ENCODE assay signal across 21 cellular contexts in genomic region chr2:232362174-232362913, GRCh38. TPM values are rescaled to one million over a fixed set of nuclear protein-coding genes. Genes with fewer than 3 reads are reported as not detected.
A peak's percentile ranks its signal among the peaks of the same experiment; 100 is the strongest.
DNase-seq lines count a peak whose midpoint lies in the region; TF ChIP-seq lines count a peak whose summit lies in the region.
"Had no signal": no experiment of that assay in that cellular context is flagged by ENCODE, and none has a peak within 500 bp of the region (broad histone marks: within the 10 kb centered on the region; RNA-seq: fewer than 3 reads in every experiment).

No MANE protein-coding gene starts in this region.

- peak overlapping the region in 5 of 11 experiments; percentile 39 to 74 (median 64); a peak in 9 of 22 replicates for H3K27ac ChIP-seq in BLaER1 treated with 17β-estradiol and CSF1 and Interleukin-3, amounts not matched to agents 10 nM and 100 nM
- H3K27ac ChIP-seq in caudate nucleus (ENCODE audit: low read depth, low read length), result no peak overlapping the region
- H3K27ac ChIP-seq: foreskin keratinocyte, parathyroid adenoma, SJCRH30, vagina had no signal

- no peak overlapping the region for H3K27ac Mint-ChIP-seq in chondrocyte (ENCODE audit: unreplicated experiment)
- H3K27ac Mint-ChIP-seq: activated naive CD4-positive, alpha-beta T cell treated with anti-CD3 and anti-CD28 coated beads, Interleukin-2, amount 50 U/mL, for 72 hours; brain had no signal

- H3K9me3 Mint-ChIP-seq in chondrocyte (ENCODE audit: low read depth), result no peaks in the 10 kb centered on the region

- DNase-seq in COLO668 (lab: John Stamatoyannopoulos, UW; ENCODE audit: unreplicated experiment) (peak; percentile 89), NCI-H510A (lab: John Stamatoyannopoulos, UW) (peak; percentile 88), chondrocyte (ENCODE audit: low spot score) (peak; percentile 72), erythroblast (lab: John Stamatoyannopoulos, UW) (no peak), NCI-H2227 (lab: John Stamatoyannopoulos, UW; ENCODE audit: unreplicated experiment) (no peak), caudate nucleus (lab: John Stamatoyannopoulos, UW) (no peak)
- DNase-seq: activated CD4-positive, alpha-beta T cell treated with anti-CD3 and anti-CD28 coated beads for 1 hour; foreskin keratinocyte; hippocampal formation; Karpas-422; naive B cell; NCI-H1105; NCI-H2171 treated with DMSO at 0.1 percent for 48 hours; SJCRH30; T-helper 9 cell had no signal

- TF ChIP-seq POLR2A in erythroblast (IDR thresholded peaks at IDR 0.05; ENCODE audit: low read length), result no peak

- H3K4me1 Mint-ChIP-seq in chondrocyte (ENCODE audit: low read depth), result peaks cover 9% of the 10 kb centered on the region

- peaks cover 2% of the 10 kb centered on the region for H3K36me3 Mint-ChIP-seq in chondrocyte (ENCODE audit: low read depth)
- H3K36me3 Mint-ChIP-seq: activated naive CD4-positive, alpha-beta T cell treated with anti-CD3 and anti-CD28 coated beads, Interleukin-2, amount 50 U/mL, for 72 hours; brain had no signal

- peak overlapping the region in 4 of 11 experiments; percentile 59 to 68 (median 64); a peak in 4 of 22 replicates for H3K9ac ChIP-seq in BLaER1 treated with 17β-estradiol and CSF1 and Interleukin-3, amounts not matched to agents 10 nM and 100 nM
- H3K9ac ChIP-seq: parathyroid adenoma had no signal

- peak overlapping the region; percentile 76 to 99 (median 91); a peak in 21 of 22 replicates for H3K4me2 ChIP-seq in BLaER1 treated with 17β-estradiol and CSF1 and Interleukin-3, amounts not matched to agents 10 nM and 100 nM

- TF ChIP-seq CTCF in chondrocyte (IDR thresholded peaks at IDR 0.05), result no peak

- no peak overlapping the region for H3K4me3 Mint-ChIP-seq in chondrocyte (ENCODE audit: unreplicated experiment)
- H3K4me3 Mint-ChIP-seq: brain had no signal

- peak overlapping the region in 3 of 10 experiments; percentile 9 to 45 (median 14); a peak in 1 of 20 replicates for H3K4me3 ChIP-seq in BLaER1 treated with 17β-estradiol and CSF1 and Interleukin-3, amounts not matched to agents 10 nM and 100 nM
- H3K4me3 ChIP-seq: SJCRH30, vagina had no signal

- H4K20me1 ChIP-seq in BLaER1 treated with 17β-estradiol and CSF1 and Interleukin-3, amounts not matched to agents 10 nM and 100 nM, result no peaks in the 10 kb centered on the region

- peaks cover 21 to 46% (median 43%) of the 10 kb centered on the region in 10 experiments for H3K4me1 ChIP-seq in BLaER1 treated with 17β-estradiol and CSF1 and Interleukin-3, amounts not matched to agents 10 nM and 100 nM
- H3K4me1 ChIP-seq: foreskin keratinocyte, parathyroid adenoma, SJCRH30 had no signal

- peaks cover 2% of the 10 kb centered on the region for H3K27me3 Mint-ChIP-seq in chondrocyte (ENCODE audit: low read depth)

- H3K36me3 ChIP-seq in BLaER1 treated with 17β-estradiol and CSF1 and Interleukin-3, amounts not matched to agents 10 nM and 100 nM, result no peaks in the 10 kb centered on the region; a peak in 2 of 22 replicates
- H3K36me3 ChIP-seq: SJCRH30, vagina had no signal

- no peaks in the 10 kb centered on the region for H3K27me3 ChIP-seq in BLaER1 treated with 17β-estradiol and CSF1 and Interleukin-3, amounts not matched to agents 10 nM and 100 nM
- H3K27me3 ChIP-seq: SJCRH30, vagina had no signal

- H3K9me3 ChIP-seq in BLaER1 treated with 17β-estradiol and CSF1 and Interleukin-3, amounts not matched to agents 10 nM and 100 nM (replicated peaks in 1 of 11), result peaks cover 13 to 18% (median 15%) of the 10 kb centered on the region in 11 experiments
- H3K9me3 ChIP-seq: SJCRH30, vagina had no signal

RNA-seq across cellular contexts. Expression of gene ALPP, which starts 16.2 kb away (rescaled TPM):
- total RNA-seq in chondrocyte, result not detected in 3 replicates
- total RNA-seq: foreskin keratinocyte, lung microvascular endothelial cell, SJCRH30, vagina had no signal

RNA-seq across cellular contexts. Expression of gene ALPG, which starts 44.3 kb away (rescaled TPM):
- total RNA-seq in chondrocyte, result not detected in 3 replicates
- total RNA-seq: activated naive CD4-positive, alpha-beta T cell treated with anti-CD3 and anti-CD28 coated beads, Interleukin-2, amount 50 U/mL, for 72 hours; foreskin keratinocyte; lung microvascular endothelial cell; SJCRH30; vagina had no signal

Comparison
In these comparisons a context has a peak if more than half of its experiments do, and no peak if none do; other contexts are left out.
1. DNase-seq: peak in COLO668 (single experiment), NCI-H510A (single experiment) and chondrocyte (single experiment); none in erythroblast (0 of 2), NCI-H2227 (single experiment) and caudate nucleus (0 of 61).